In genomic region chr20:20364747-20365558, GRCh38 we compare ENCODE assay signal across 15 cellular contexts. TPM values are rescaled to one million over a fixed set of nuclear protein-coding genes. Genes with fewer than 3 reads are reported as not detected.
DNase-seq lines count a peak whose midpoint lies in the region; ATAC-seq and TF ChIP-seq lines count a peak whose summit lies in the region.
"Had no signal": no experiment of that assay in that cellular context is flagged by ENCODE, and none has a peak within 500 bp of the region (broad histone marks: within the 10 kb centered on the region; RNA-seq: fewer than 3 reads in every experiment).

No MANE protein-coding gene starts in this region.

- no peaks in the 10 kb centered on the region for H3K9me3 ChIP-seq in H9 (ENCODE audit: control insufficient read depth, low read depth, low read length)
- H3K9me3 ChIP-seq in transverse colon, result no peaks in the 10 kb centered on the region
- H3K9me3 ChIP-seq: SK-N-SH had no signal

- H3K56ac ChIP-seq in H9 (ENCODE audit: insufficient read length, low read depth, low read length), result no peak overlapping the region

- no peak overlapping the region for H2AK5ac ChIP-seq in H9 (ENCODE audit: insufficient read length, low read length)

- H3K4me3 ChIP-seq in transverse colon, result no peak overlapping the region

- H3T11ph ChIP-seq in H9 (ENCODE audit: low read length), result no peak overlapping the region

- no peak overlapping the region for H2BK120ac ChIP-seq in H9 (ENCODE audit: low read depth, low read length, poor library complexity, severe bottlenecking)

- WGBS in H9 (ENCODE audit: extremely low coverage, insufficient read length, low lambda C conversion rate), result no CpG with 5 or more reads among the region's 63 CpGs
- WGBS in transverse colon (ENCODE audit: low coverage in 1 of 2), 2 donors, result 12% methylated on average over 63 of the region's 63 CpGs; no CpG with 5 or more reads in 1 of the 2 donors

- ATAC-seq in WTC11 (no peak), HG03565 (IDR thresholded peaks at IDR 0.05; ENCODE audit: unreplicated experiment) (no peak)
- ATAC-seq: stimulated activated effector memory CD8-positive, alpha-beta T cell treated with anti-CD3 and anti-CD28 coated beads, Interleukin-12 subunit alpha, Interleukin-12 subunit beta, amount 100 ng/mL, for 72 hours had no signal

- TF ChIP-seq EP300 in transverse colon (IDR thresholded peaks at IDR 0.05; ENCODE audit: low read depth), result no peak

- no peak overlapping the region for H4K5ac ChIP-seq in H9 (ENCODE audit: insufficient read length, low read depth, low read length)

- no peak overlapping the region for H3K23ac ChIP-seq in H9 (ENCODE audit: insufficient read length, low read depth, low read length)

- H4K91ac ChIP-seq in H9 (ENCODE audit: insufficient read length, low read depth, low read length), result no peak overlapping the region

- H3K4me2 ChIP-seq in H9 (ENCODE audit: insufficient read depth, insufficient read length, low read length), result peak overlapping the region; percentile 54
- H3K4me2 ChIP-seq: SK-N-SH had no signal

- TF ChIP-seq CTCF in H9 (conservative IDR thresholded peaks at IDR 0.05), result no peak
- TF ChIP-seq CTCF in WTC11 (IDR thresholded peaks at IDR 0.05), result no peak
- TF ChIP-seq CTCF in nephron (IDR thresholded peaks at IDR 0.05; ENCODE audit: unreplicated experiment in 3 of 3), result no peak
- no peak for TF ChIP-seq CTCF in transverse colon (IDR thresholded peaks at IDR 0.05)

- H3K9me3 Mint-ChIP-seq in H9 (peaks cover 0 to 2% of the 10 kb centered on the region in 2 experiments; a peak in 3 of 5 replicates), WTC11 (no peaks in the 10 kb centered on the region), nephron (peaks cover 4% of the 10 kb centered on the region)
- H3K9me3 Mint-ChIP-seq: stimulated activated effector memory CD8-positive, alpha-beta T cell treated with anti-CD3 and anti-CD28 coated beads, Interleukin-12 subunit alpha, Interleukin-12 subunit beta, amount 100 ng/mL, for 72 hours had no signal

- CTCF ChIA-PET in WTC11 (lab: Charles Lee), result no interaction called here

- no peak overlapping the region for H4K8ac ChIP-seq in H9 (replicated peaks; ENCODE audit: insufficient read length, low read depth, low read length)

- H3K18ac ChIP-seq in H9 (ENCODE audit: insufficient read length, low read depth, low read length), result peak overlapping the region; percentile 19

- H3K4me3 Mint-ChIP-seq in H9 (peak overlapping the region; percentile 22 to 78), WTC11 (peak overlapping the region; percentile 68), nephron (peak overlapping the region; percentile 8 to 64 (median 26))

- H3K23me2 ChIP-seq in H9 (ENCODE audit: insufficient read length, low read depth, low read length, poor library complexity, severe bottlenecking), result peaks cover 39% of the 10 kb centered on the region

- POLR2A ChIA-PET in WTC11 (lab: Charles Lee), result no interaction called here

- H2BK15ac ChIP-seq in H9 (ENCODE audit: low read depth, low read length), result no peak overlapping the region

- in situ Hi-C loops in transverse colon (cut with MboI; ENCODE audit: low pct_ligation_motif_present in 1 of 4, low pct_unique_long_range_greater_than_20kb in 1 of 4, low sequenced_read_pairs in 3 of 4), result loop anchor here in 3 of 4 donors (25.0 kb wide), 1 partner anchor 197 kb away; no protein-coding TSS in a partner anchor

- DNase-seq in SHP77 (lab: John Stamatoyannopoulos, UW), result peak; percentile 60 to 68
- no peak for DNase-seq in SHP77 treated with DMSO at 0.1 percent for 48 hours (lab: John Stamatoyannopoulos, UW)
- no peak for DNase-seq in H9
- peak; percentile 34 for DNase-seq in WTC11 (ENCODE audit: low spot score)
- DNase-seq in caudate nucleus (lab: John Stamatoyannopoulos, UW), result no peak
- DNase-seq in transverse colon, result no peak
- DNase-seq: erythroblast, MM.1S, WERI-Rb-1 had no signal

- H3K14ac ChIP-seq in H9 (ENCODE audit: insufficient read depth, low read length), result no peak overlapping the region

- H3K27me3 ChIP-seq in H9 (ENCODE audit: insufficient read depth, low read length) (peaks cover 39% of the 10 kb centered on the region), transverse colon (peaks cover 98% of the 10 kb centered on the region)

- H3K27ac ChIP-seq in H9 (ENCODE audit: insufficient read length, low read depth, low read length), result no peak overlapping the region
- no peak overlapping the region for H3K27ac ChIP-seq in caudate nucleus (ENCODE audit: low read depth, low read length)
- no peak overlapping the region for H3K27ac ChIP-seq in transverse colon

- no peak overlapping the region for H2BK12ac ChIP-seq in H9 (ENCODE audit: insufficient read length, low read depth, low read length)

- H3K4me1 Mint-ChIP-seq in H9 (peaks cover 43 to 49% of the 10 kb centered on the region in 2 experiments), WTC11 (peaks cover 34% of the 10 kb centered on the region), nephron (peaks cover 18% of the 10 kb centered on the region)

- no peak overlapping the region for H2AFZ ChIP-seq in H9 (ENCODE audit: low read length)

- no peak overlapping the region; a peak in 1 of 7 replicates for H3K27ac Mint-ChIP-seq in H9
- no peak overlapping the region for H3K27ac Mint-ChIP-seq in WTC11
- no peak overlapping the region for H3K27ac Mint-ChIP-seq in nephron
- H3K27ac Mint-ChIP-seq: stimulated activated effector memory CD8-positive, alpha-beta T cell treated with anti-CD3 and anti-CD28 coated beads, Interleukin-12 subunit alpha, Interleukin-12 subunit beta, amount 100 ng/mL, for 72 hours had no signal

- H3K4me1 ChIP-seq in H9 (ENCODE audit: insufficient read depth, low read length) (no peaks in the 10 kb centered on the region), transverse colon (peaks cover 8 to 53% (median 34%) of the 10 kb centered on the region in 4 donors)

- H4K20me1 ChIP-seq in H9 (ENCODE audit: control insufficient read depth, insufficient read depth, insufficient read length), result no peaks in the 10 kb centered on the region

- no peaks in the 10 kb centered on the region for H3K79me2 ChIP-seq in H9 (ENCODE audit: insufficient read depth, low read length)

- H3K4ac ChIP-seq in H9 (ENCODE audit: low read depth, low read length), result no peak overlapping the region

- no peak for TF ChIP-seq POLR2A in transverse colon (IDR thresholded peaks at IDR 0.05)

- H3K36me3 ChIP-seq in transverse colon, result no peaks in the 10 kb centered on the region

- no peak overlapping the region for H2BK20ac ChIP-seq in H9 (ENCODE audit: low read depth, low read length, poor library complexity, severe bottlenecking)

- H2BK5ac ChIP-seq in H9 (ENCODE audit: insufficient read length, low read length), result no peak overlapping the region

- H3K27me3 Mint-ChIP-seq in H9 (ENCODE audit: low read depth) (peaks cover 86% of the 10 kb centered on the region), WTC11 (ENCODE audit: low read depth) (peaks cover 83% of the 10 kb centered on the region), nephron (ENCODE audit: low read depth) (peaks cover 84% of the 10 kb centered on the region)

- no peaks in the 10 kb centered on the region for H3K36me3 Mint-ChIP-seq in H9 (ENCODE audit: insufficient read depth in 1 of 3, low read depth in 3 of 3)
- H3K36me3 Mint-ChIP-seq in WTC11, result no peaks in the 10 kb centered on the region
- H3K36me3 Mint-ChIP-seq in nephron (ENCODE audit: low read depth), result no peaks in the 10 kb centered on the region

- intact Hi-C loops in transverse colon (cut with DNase I; ENCODE audit: low total_unique reads), result loop anchor here (10.0 kb wide), 1 partner anchor 200 kb away; no protein-coding TSS in a partner anchor

- H3K79me1 ChIP-seq in H9 (ENCODE audit: insufficient read depth, low read depth, low read length, poor library complexity, severe bottlenecking), result no peaks in the 10 kb centered on the region

- no peak overlapping the region for H3K9ac ChIP-seq in H9 (ENCODE audit: extremely low read depth, insufficient read length, low read length)
- H3K9ac ChIP-seq: SK-N-SH had no signal

TF ChIP-seq in WTC11, 78 proteins besides CTCF, POLR2A, EP300 and RAD21 (continues in another document):
- TF ChIP-seq ZBTB21 (CRISPR knock-in tag; IDR thresholded peaks at IDR 0.05; ENCODE audit: borderline replicate concordance), result no peak
- TF ChIP-seq, protein P1, sequence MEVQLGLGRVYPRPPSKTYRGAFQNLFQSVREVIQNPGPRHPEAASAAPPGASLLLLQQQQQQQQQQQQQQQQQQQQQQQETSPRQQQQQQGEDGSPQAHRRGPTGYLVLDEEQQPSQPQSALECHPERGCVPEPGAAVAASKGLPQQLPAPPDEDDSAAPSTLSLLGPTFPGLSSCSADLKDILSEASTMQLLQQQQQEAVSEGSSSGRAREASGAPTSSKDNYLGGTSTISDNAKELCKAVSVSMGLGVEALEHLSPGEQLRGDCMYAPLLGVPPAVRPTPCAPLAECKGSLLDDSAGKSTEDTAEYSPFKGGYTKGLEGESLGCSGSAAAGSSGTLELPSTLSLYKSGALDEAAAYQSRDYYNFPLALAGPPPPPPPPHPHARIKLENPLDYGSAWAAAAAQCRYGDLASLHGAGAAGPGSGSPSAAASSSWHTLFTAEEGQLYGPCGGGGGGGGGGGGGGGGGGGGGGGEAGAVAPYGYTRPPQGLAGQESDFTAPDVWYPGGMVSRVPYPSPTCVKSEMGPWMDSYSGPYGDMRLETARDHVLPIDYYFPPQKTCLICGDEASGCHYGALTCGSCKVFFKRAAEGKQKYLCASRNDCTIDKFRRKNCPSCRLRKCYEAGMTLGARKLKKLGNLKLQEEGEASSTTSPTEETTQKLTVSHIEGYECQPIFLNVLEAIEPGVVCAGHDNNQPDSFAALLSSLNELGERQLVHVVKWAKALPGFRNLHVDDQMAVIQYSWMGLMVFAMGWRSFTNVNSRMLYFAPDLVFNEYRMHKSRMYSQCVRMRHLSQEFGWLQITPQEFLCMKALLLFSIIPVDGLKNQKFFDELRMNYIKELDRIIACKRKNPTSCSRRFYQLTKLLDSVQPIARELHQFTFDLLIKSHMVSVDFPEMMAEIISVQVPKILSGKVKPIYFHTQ (CRISPR knock-in tag; IDR thresholded peaks at IDR 0.05), result no peak

RNA-seq across cellular contexts. Expression of gene INSM1, which starts 3.0 kb away (rescaled TPM):
- total RNA-seq in H9 (2021) (0.81 and 0.83 TPM in 2 replicates), WTC11 (2021) (3.3 to 4.4 TPM (median 3.6 TPM) in 3 replicates), transverse colon (1 to 10 TPM in 2 of 4 donors, under 1 TPM in 2; 0.60 to 3.0 (median 1.4) TPM)
- total RNA-seq: mesenteric fat pad, posterior vena cava had no signal

Comparison
In these comparisons a context has a peak if more than half of its experiments do, and no peak if none do; other contexts are left out.
1. DNase-seq: peak in SHP77 (2 of 2) and WTC11 (single experiment); none in SHP77 treated with DMSO at 0.1 percent for 48 hours (single experiment), H9 (single experiment), caudate nucleus (0 of 61) and transverse colon (single experiment).
2. Peak in every context shown above with its lines, with median percentiles within 50 percentile points of each other: H3K4me3 Mint-ChIP-seq.